ENCODE assay signal across 21 cellular contexts in genomic region chr7:73995330-73995729, GRCh38. TPM values are rescaled to one million over a fixed set of nuclear protein-coding genes. Genes with fewer than 3 reads are reported as not detected.
DNase-seq lines count a peak whose midpoint lies in the region; ATAC-seq and TF ChIP-seq lines count a peak whose summit lies in the region.
"Had no signal": no experiment of that assay in that cellular context is flagged by ENCODE, and none has a peak within 500 bp of the region (broad histone marks: within the 10 kb centered on the region; RNA-seq: fewer than 3 reads in every experiment).

No MANE protein-coding gene starts in this region.

- H2AFZ ChIP-seq in mammary epithelial cell (ENCODE audit: low read depth, low read length) (no peak overlapping the region), hepatocyte (no peak overlapping the region)

- H3K9me3 Mint-ChIP-seq in MCF 10A (ENCODE audit: unreplicated experiment), result no peaks in the 10 kb centered on the region

- H3K4me3 Mint-ChIP-seq in MCF 10A (ENCODE audit: unreplicated experiment), result no peak overlapping the region
- H3K4me3 Mint-ChIP-seq: CD14-positive monocyte; H9; memory B cell; nephron progenitor cell; stimulated activated effector memory CD8-positive, alpha-beta T cell treated with anti-CD3 and anti-CD28 coated beads, Interleukin-12 subunit alpha, Interleukin-12 subunit beta, amount 100 ng/mL, for 72 hours; T-helper 17 cell had no signal

- no TSS peak for BruUV-seq in MCF 10A (replicated peaks; lab: Mats Ljungman, UMichigan)
- BruUV-seq in mammary epithelial cell (replicated peaks; lab: Mats Ljungman, UMichigan), result no TSS peak

- H3K27ac ChIP-seq in mammary epithelial cell (ENCODE audit: insufficient read depth, low read depth, low read length) (no peak overlapping the region), hepatocyte (no peak overlapping the region), aorta (ENCODE audit: low read depth in 1 of 2, low read length in 2 of 2) (peak overlapping the region; percentile 88 to 95)
- H3K27ac ChIP-seq: 22Rv1, psoas muscle, tibial nerve had no signal

- CTCF ChIA-PET in MCF 10A (lab: Yijun Ruan, JAX), result interaction anchor here (1.0 to 1.3 kb wide), 3 partner anchors 16 to 389 kb away, joined by 3 to 5 read pairs (median 3); no protein-coding TSS in a partner anchor
- CTCF ChIA-PET in mammary epithelial cell (lab: Charles Lee; ENCODE audit: low non-redundant PET), result no interaction called here

- H3K4me1 Mint-ChIP-seq in MCF 10A (ENCODE audit: insufficient read depth, unreplicated experiment), result peaks cover 13% of the 10 kb centered on the region
- H3K4me1 Mint-ChIP-seq: CD14-positive monocyte; memory B cell; stimulated activated effector memory CD8-positive, alpha-beta T cell treated with anti-CD3 and anti-CD28 coated beads, Interleukin-12 subunit alpha, Interleukin-12 subunit beta, amount 100 ng/mL, for 72 hours; T-helper 17 cell had no signal

- H3K4me3 ChIP-seq in mammary epithelial cell (replicated peaks in 1 of 3; ENCODE audit: insufficient read depth in 1 of 3, low read depth in 2 of 3, low read length in 3 of 3) (no peak overlapping the region), astrocyte of the spinal cord (ENCODE audit: low read depth, low read length) (no peak overlapping the region), hepatocyte (no peak overlapping the region), aorta (ENCODE audit: low read length in 2 of 2) (no peak overlapping the region)
- H3K4me3 ChIP-seq: psoas muscle, tibial nerve had no signal

- DNase-seq in MCF 10A (ENCODE audit: unreplicated experiment) (peak; percentile 29), mammary epithelial cell (no peak), astrocyte of the spinal cord (ENCODE audit: low read depth, low spot score) (peak; percentile 83), hepatocyte (ENCODE audit: low spot score) (peak; percentile 42), aorta (peak in 1 of 2 donors; percentile 85), NCI-H526 (lab: John Stamatoyannopoulos, UW) (no peak), left colon (no peak)
- DNase-seq in activated CD4-positive, CD25-positive, alpha-beta regulatory T cell (lab: John Stamatoyannopoulos, UW), result no peak
- DNase-seq: H9, islet precursor cell, NCI-H187, NCI-H446 treated with DMSO at 0.1 percent for 48 hours, nephron progenitor cell, psoas muscle, SHP77 treated with DMSO at 0.1 percent for 48 hours, T-helper 17 cell had no signal

- POLR2A ChIA-PET in MCF 10A (lab: Yijun Ruan, JAX), result no interaction called here

- 87% methylated on average over 4 of the region's 4 CpGs for WGBS in mammary epithelial cell (ENCODE audit: low coverage, missing lambda C conversion rate)
- 67% methylated on average over 4 of the region's 4 CpGs for WGBS in hepatocyte (ENCODE audit: low lambda C conversion rate, missing lambda C conversion rate)
- WGBS in aorta, 2 donors, result 2 to 9% methylated on average over 4 of the region's 4 CpGs

- in situ Hi-C loops in mammary epithelial cell (cut with MboI; ENCODE audit: low sequenced_read_pairs in 2 of 2), result no loop called here
- in situ Hi-C loops in astrocyte of the spinal cord (cut with HindIII; ENCODE audit: low sequenced_read_pairs), result no loop called here

- ATAC-seq in aorta (ENCODE audit: low FRiP score) (no peak), left colon (no peak)
- ATAC-seq: psoas muscle; stimulated activated effector memory CD8-positive, alpha-beta T cell treated with anti-CD3 and anti-CD28 coated beads, Interleukin-12 subunit alpha, Interleukin-12 subunit beta, amount 100 ng/mL, for 72 hours; T-helper 17 cell had no signal

- no peak overlapping the region for H3K27ac Mint-ChIP-seq in MCF 10A (ENCODE audit: low read depth, unreplicated experiment)
- H3K27ac Mint-ChIP-seq: CD14-positive monocyte; memory B cell; stimulated activated effector memory CD8-positive, alpha-beta T cell treated with anti-CD3 and anti-CD28 coated beads, Interleukin-12 subunit alpha, Interleukin-12 subunit beta, amount 100 ng/mL, for 72 hours; T-helper 17 cell had no signal

- dilution Hi-C loops in mammary epithelial cell (cut with HindIII; ENCODE audit: low sequenced_read_pairs), result no loop called here

- TF ChIP-seq CTCF in MCF 10A (IDR thresholded peaks at IDR 0.05; ENCODE audit: unreplicated experiment), result no peak
- TF ChIP-seq CTCF in mammary epithelial cell (conservative IDR thresholded peaks at IDR 0.05 in 1 of 2, IDR thresholded peaks at IDR 0.05 in 1 of 2; ENCODE audit: extremely low read depth in 1 of 2, insufficient read depth in 1 of 2, low read depth in 1 of 2, low read length in 2 of 2), result no peak
- no peak for TF ChIP-seq CTCF in astrocyte of the spinal cord (IDR thresholded peaks at IDR 0.05; ENCODE audit: low read depth, low read length)
- no peak for TF ChIP-seq CTCF in hepatocyte (IDR thresholded peaks at IDR 0.05; ENCODE audit: poor library complexity)

- no peaks in the 10 kb centered on the region for H3K36me3 ChIP-seq in mammary epithelial cell (ENCODE audit: insufficient read depth, low read length)
- no peaks in the 10 kb centered on the region for H3K36me3 ChIP-seq in hepatocyte (replicated peaks; ENCODE audit: insufficient read depth, low read depth)
- H3K36me3 ChIP-seq in aorta (ENCODE audit: control insufficient read depth in 1 of 2, insufficient read depth in 2 of 2, low read length in 1 of 2), result no peaks in the 10 kb centered on the region
- H3K36me3 ChIP-seq: tibial nerve had no signal

- H3K36me3 Mint-ChIP-seq in MCF 10A (ENCODE audit: insufficient read depth, unreplicated experiment), result peaks cover 11% of the 10 kb centered on the region
- H3K36me3 Mint-ChIP-seq: CD14-positive monocyte; stimulated activated effector memory CD8-positive, alpha-beta T cell treated with anti-CD3 and anti-CD28 coated beads, Interleukin-12 subunit alpha, Interleukin-12 subunit beta, amount 100 ng/mL, for 72 hours had no signal

- intact Hi-C loops in MCF 10A (cut with micrococcal nuclease) (no loop called here), mammary epithelial cell (cut with micrococcal nuclease) (no loop called here), aorta (cut with DNase I) (no loop called here), left colon (cut with DNase I, micrococcal nuclease) (no loop called here)

- no peaks in the 10 kb centered on the region for H3K27me3 ChIP-seq in mammary epithelial cell (ENCODE audit: insufficient read depth, low read length)
- H3K27me3 ChIP-seq in hepatocyte, result no peaks in the 10 kb centered on the region
- no peaks in the 10 kb centered on the region for H3K27me3 ChIP-seq in aorta (ENCODE audit: control insufficient read depth in 1 of 2, insufficient read depth in 2 of 2, low read length in 1 of 2)
- H3K27me3 ChIP-seq: tibial nerve had no signal

- no peaks in the 10 kb centered on the region for H3K9me2 ChIP-seq in hepatocyte (replicated peaks; ENCODE audit: insufficient read depth)

- H4K20me1 ChIP-seq in mammary epithelial cell (ENCODE audit: insufficient read depth, low read length) (no peaks in the 10 kb centered on the region), hepatocyte (ENCODE audit: insufficient read depth, poor library complexity, severe bottlenecking) (no peaks in the 10 kb centered on the region)

- no peaks in the 10 kb centered on the region for H3K27me3 Mint-ChIP-seq in MCF 10A (ENCODE audit: insufficient read depth, unreplicated experiment)

- H3K9me3 ChIP-seq in mammary epithelial cell (replicated peaks; ENCODE audit: insufficient read depth, low read length) (peaks cover 8% of the 10 kb centered on the region), hepatocyte (ENCODE audit: low read depth) (no peaks in the 10 kb centered on the region), aorta (ENCODE audit: control insufficient read depth, low read length) (no peaks in the 10 kb centered on the region)
- H3K9me3 ChIP-seq: psoas muscle had no signal

- H3K79me2 ChIP-seq in mammary epithelial cell (ENCODE audit: insufficient read depth, low read length) (no peaks in the 10 kb centered on the region), hepatocyte (no peaks in the 10 kb centered on the region)

- no peak overlapping the region for H3K4me2 ChIP-seq in mammary epithelial cell (ENCODE audit: insufficient read depth, low read depth, low read length)
- no peak overlapping the region for H3K4me2 ChIP-seq in hepatocyte

- H3K4me1 ChIP-seq in mammary epithelial cell (ENCODE audit: insufficient read depth, low read length) (peaks cover 8% of the 10 kb centered on the region), hepatocyte (ENCODE audit: insufficient read depth) (peaks cover 4% of the 10 kb centered on the region), aorta (ENCODE audit: control insufficient read depth in 1 of 2, insufficient read depth in 2 of 2, low read length in 2 of 2) (no peaks in the 10 kb centered on the region)

- H3K9ac ChIP-seq in mammary epithelial cell (ENCODE audit: insufficient read depth, low read length), result no peak overlapping the region

RNA-seq across cellular contexts. Expression of gene ELN, which starts 32.6 kb away (rescaled TPM):
- total RNA-seq in MCF 10A (2022) (not detected in 2 replicates), mammary epithelial cell (under 1 TPM in 1 of 2 donors, not detected in 1; 0.50 TPM), hepatocyte (45.2 and 58.1 TPM in 2 replicates), aorta (100 to 1,000 TPM; 556 to 836 TPM), left colon (10 to 100 TPM; 10.3 to 15.0 TPM)
- polyA plus RNA-seq in mammary epithelial cell (not detected), hepatocyte (37.7 and 42.5 TPM in 2 replicates), aorta (1,000 to 10,000 TPM in 1 of 2 donors, 100 to 1,000 TPM in 1; 262 to 1,097 TPM)
- polyA minus RNA-seq in mammary epithelial cell, result not detected
- total RNA-seq: T-helper 17 cell had no signal
- polyA plus RNA-seq: CD14-positive monocyte had no signal

Comparison
In these comparisons a context has a peak if more than half of its experiments do, and no peak if none do; other contexts are left out.
1. DNase-seq: peak in MCF 10A (single experiment), astrocyte of the spinal cord (single experiment) and hepatocyte (single experiment); none in mammary epithelial cell (single experiment), NCI-H526 (0 of 2), activated CD4-positive, CD25-positive, alpha-beta regulatory T cell (0 of 4) and left colon (0 of 2).
2. H3K27ac ChIP-seq: peak in aorta (2 of 2); none in mammary epithelial cell (single experiment) and hepatocyte (single experiment).